22 cellular contexts compared by ENCODE assay signal in the genomic region with DNA sequence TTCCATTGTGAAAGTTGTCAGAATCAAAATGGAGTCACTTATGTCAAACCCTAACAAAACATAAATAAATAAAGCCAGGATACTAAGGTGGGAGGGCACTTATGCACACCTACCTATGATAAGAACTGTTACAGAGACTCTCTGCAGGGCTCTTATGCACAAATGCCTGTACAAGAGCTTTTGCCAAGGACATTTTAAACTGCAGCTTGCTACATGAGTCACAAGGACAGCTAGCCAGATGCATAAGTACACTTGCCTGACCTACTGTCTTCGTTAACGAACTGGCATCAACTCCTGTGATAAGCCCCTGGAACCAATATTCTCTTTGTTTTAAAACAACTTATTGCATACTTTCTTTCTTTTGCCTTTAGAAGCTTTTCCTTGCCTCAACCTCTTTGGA.
"Had no signal": no experiment of that assay in that cellular context is flagged by ENCODE, and none has a peak within 500 bp of the region (broad histone marks: within the 10 kb centered on the region; RNA-seq: fewer than 3 reads in every experiment).

No MANE protein-coding gene starts in this region.

- DNase-seq: dermis blood vessel endothelial cell; dorsolateral prefrontal cortex; effector CD4-positive, alpha-beta T cell; effector memory CD4-positive, alpha-beta T cell; foreskin keratinocyte; heart left ventricle; hypothalamus; immature natural killer cell; islet precursor cell; kidney; kidney glomerular epithelial cell; left colon; left ventricle myocardium superior; lower lobe of right lung; mesenchymal stem cell; mucosa of descending colon; naive B cell had no signal

- H3K4me2 ChIP-seq: hepatocyte had no signal

- H3K9me3 ChIP-seq: esophagus muscularis mucosa, gastroesophageal sphincter, lower lobe of right lung, mucosa of descending colon had no signal

- H3K4me3 ChIP-seq: coronary artery, dorsolateral prefrontal cortex, esophagus muscularis mucosa, gastroesophageal sphincter, heart left ventricle, hepatocyte, lower lobe of right lung, mucosa of descending colon had no signal

- H3K27ac Mint-ChIP-seq: immature natural killer cell, mesothelial cell of epicardium, naive B cell had no signal

- H3K4me3 Mint-ChIP-seq: immature natural killer cell, mesothelial cell of epicardium, naive B cell had no signal

- H3K4me1 ChIP-seq: esophagus muscularis mucosa, foreskin keratinocyte, gastroesophageal sphincter, heart left ventricle, lower lobe of right lung had no signal

- H2AFZ ChIP-seq: hepatocyte had no signal

- H3K9me3 Mint-ChIP-seq: immature natural killer cell, mesothelial cell of epicardium had no signal

- H3K27me3 Mint-ChIP-seq: naive B cell had no signal

- H3K4me1 Mint-ChIP-seq: immature natural killer cell, mesothelial cell of epicardium, naive B cell had no signal

- H3K27me3 ChIP-seq: dorsolateral prefrontal cortex, esophagus muscularis mucosa, foreskin keratinocyte, gastroesophageal sphincter, heart left ventricle, hepatocyte had no signal

- H3K36me3 Mint-ChIP-seq: immature natural killer cell, mesothelial cell of epicardium, naive B cell had no signal

- H3K36me3 ChIP-seq: esophagus muscularis mucosa, gastroesophageal sphincter, heart left ventricle, lower lobe of right lung had no signal

- H3K27ac ChIP-seq: coronary artery, dorsolateral prefrontal cortex, esophagus muscularis mucosa, foreskin keratinocyte, gastroesophageal sphincter, heart left ventricle, hepatocyte, lower lobe of right lung had no signal

- H3K79me2 ChIP-seq: hepatocyte had no signal
